8 cellular contexts compared by ENCODE assay signal in genomic region chr2:144456680-144457079, GRCh38.
DNase-seq lines count a peak whose midpoint lies in the region; ATAC-seq and TF ChIP-seq lines count a peak whose summit lies in the region.

No MANE protein-coding gene starts in this region.

- no TSS peak for BruUV-seq in MCF 10A (replicated peaks; lab: Mats Ljungman, UMichigan)

- no peak overlapping the region for H3K23ac ChIP-seq in trophoblast cell (ENCODE audit: low read length)

- intact Hi-C loops in MCF 10A (cut with micrococcal nuclease) = loop anchor here (1.0 kb wide), 1 partner anchor 124 kb away; a partner anchor contains a TSS
- intact Hi-C loops in breast epithelium (cut with DNase I; ENCODE audit: low total_unique reads) = no loop called here

- no peak overlapping the region for H3K4me3 ChIP-seq in breast epithelium
- H3K4me3 ChIP-seq in trophoblast cell (ENCODE audit: low read depth, low read length) = no peak overlapping the region

- peak overlapping the region; percentile 54 for H2AK5ac ChIP-seq in trophoblast cell (ENCODE audit: low read length)

- H3K9me3 ChIP-seq in breast epithelium (no peaks in the 10 kb centered on the region), trophoblast cell (ENCODE audit: insufficient read depth, low read depth, low read length) (no peaks in the 10 kb centered on the region)

- no CpG with 5 or more reads among the region's 3 CpGs for WGBS in trophoblast cell (ENCODE audit: extremely low coverage, insufficient coverage, insufficient read length)

- peak overlapping the region; percentile 66 for H2BK120ac ChIP-seq in trophoblast cell (ENCODE audit: insufficient read depth, low read length, poor library complexity)

- H3K79me2 ChIP-seq in trophoblast cell (ENCODE audit: control insufficient read depth, insufficient read depth, low read length, poor library complexity) = no peaks in the 10 kb centered on the region

- H4K91ac ChIP-seq in trophoblast cell (ENCODE audit: low read depth, low read length) = peak overlapping the region; percentile 24

- no peaks in the 10 kb centered on the region for H3K27me3 Mint-ChIP-seq in MCF 10A (ENCODE audit: insufficient read depth, unreplicated experiment)
- H3K27me3 Mint-ChIP-seq in activated CD4-positive, alpha-beta T cell treated with anti-CD3 and anti-CD28 coated beads, Interleukin-2, amount 10 ng/mL, durations not matched to agents 7 days and 5 days = peaks cover 23% of the 10 kb centered on the region

- CTCF ChIA-PET in MCF 10A (lab: Yijun Ruan, JAX) = interaction anchor here (0.6 to 0.7 kb wide), 2 partner anchors 17 to 155 kb away, joined by 3 read pairs; no protein-coding TSS in a partner anchor
- CTCF ChIA-PET in activated CD4-positive, alpha-beta T cell treated with anti-CD3 and anti-CD28 coated beads, Interleukin-2, amount 10 ng/mL, durations not matched to agents 7 days and 5 days (lab: Charles Lee) = interaction anchor here (0.6 kb wide), 1 partner anchor 1299 kb away, joined by 3 read pairs; no protein-coding TSS in a partner anchor

- H3K27me3 ChIP-seq in breast epithelium (no peaks in the 10 kb centered on the region), trophoblast cell (ENCODE audit: insufficient read depth, low read length) (no peaks in the 10 kb centered on the region)

- no peak overlapping the region for H3K27ac Mint-ChIP-seq in MCF 10A (ENCODE audit: low read depth, unreplicated experiment)
- no peak overlapping the region for H3K27ac Mint-ChIP-seq in activated CD4-positive, alpha-beta T cell treated with anti-CD3 and anti-CD28 coated beads, Interleukin-2, amount 10 ng/mL, durations not matched to agents 7 days and 5 days

- no peak overlapping the region for H2BK5ac ChIP-seq in trophoblast cell (ENCODE audit: low read depth, low read length, poor library complexity)

- peaks cover 7% of the 10 kb centered on the region for H3K36me3 Mint-ChIP-seq in MCF 10A (ENCODE audit: insufficient read depth, unreplicated experiment)
- no peaks in the 10 kb centered on the region for H3K36me3 Mint-ChIP-seq in activated CD4-positive, alpha-beta T cell treated with anti-CD3 and anti-CD28 coated beads, Interleukin-2, amount 10 ng/mL, durations not matched to agents 7 days and 5 days (ENCODE audit: low read depth)

- H2AFZ ChIP-seq in trophoblast cell (ENCODE audit: insufficient read depth, low read length, poor library complexity) = peak overlapping the region; percentile 71

- H3K4me2 ChIP-seq in trophoblast cell (ENCODE audit: low read length) = no peak overlapping the region

- peak overlapping the region; percentile 24 for H3K14ac ChIP-seq in trophoblast cell (ENCODE audit: low read length)

- POLR2A ChIA-PET in MCF 10A (lab: Yijun Ruan, JAX) = interaction anchor here (0.6 to 1.0 kb wide), 2 partner anchors 12 to 222 kb away, joined by 3 read pairs; no protein-coding TSS in a partner anchor
- POLR2A ChIA-PET in activated CD4-positive, alpha-beta T cell treated with anti-CD3 and anti-CD28 coated beads, Interleukin-2, amount 10 ng/mL, durations not matched to agents 7 days and 5 days (lab: Charles Lee) = no interaction called here

- H4K12ac ChIP-seq in trophoblast cell (ENCODE audit: low read depth, low read length) = no peak overlapping the region

- H3K18ac ChIP-seq in trophoblast cell (ENCODE audit: low read length) = no peak overlapping the region

- TF ChIP-seq CTCF in MCF 10A (IDR thresholded peaks at IDR 0.05; ENCODE audit: unreplicated experiment) = no peak
- no peak for TF ChIP-seq CTCF in breast epithelium (IDR thresholded peaks at IDR 0.05)

- H2BK12ac ChIP-seq in trophoblast cell (ENCODE audit: low read length) = peak overlapping the region; percentile 84

- H3K4me3 Mint-ChIP-seq in MCF 10A (ENCODE audit: unreplicated experiment) = no peak overlapping the region
- H3K4me3 Mint-ChIP-seq in activated CD4-positive, alpha-beta T cell treated with anti-CD3 and anti-CD28 coated beads, Interleukin-2, amount 10 ng/mL, durations not matched to agents 7 days and 5 days = no peak overlapping the region

- no peaks in the 10 kb centered on the region for H3K9me3 Mint-ChIP-seq in MCF 10A (ENCODE audit: unreplicated experiment)
- H3K9me3 Mint-ChIP-seq in activated CD4-positive, alpha-beta T cell treated with anti-CD3 and anti-CD28 coated beads, Interleukin-2, amount 10 ng/mL, durations not matched to agents 7 days and 5 days = no peaks in the 10 kb centered on the region

- H3K9ac ChIP-seq in trophoblast cell (ENCODE audit: low read length) = no peak overlapping the region

- no peaks in the 10 kb centered on the region for H3K36me3 ChIP-seq in breast epithelium
- H3K36me3 ChIP-seq in trophoblast cell (ENCODE audit: control insufficient read depth in 1 of 2, insufficient read depth in 2 of 2, low read length in 2 of 2) = no peaks in the 10 kb centered on the region

- peaks cover 9% of the 10 kb centered on the region for H3K79me1 ChIP-seq in trophoblast cell (ENCODE audit: low read length)

- no peak overlapping the region for H3K4ac ChIP-seq in trophoblast cell (ENCODE audit: low read depth, low read length)

- H3K27ac ChIP-seq in breast epithelium = no peak overlapping the region
- no peak overlapping the region for H3K27ac ChIP-seq in trophoblast cell (ENCODE audit: low read depth, low read length)

- H3K4me1 Mint-ChIP-seq in MCF 10A (ENCODE audit: insufficient read depth, unreplicated experiment) = peaks cover 25% of the 10 kb centered on the region
- peaks cover 19% of the 10 kb centered on the region for H3K4me1 Mint-ChIP-seq in activated CD4-positive, alpha-beta T cell treated with anti-CD3 and anti-CD28 coated beads, Interleukin-2, amount 10 ng/mL, durations not matched to agents 7 days and 5 days

- H3K4me1 ChIP-seq in breast epithelium (no peaks in the 10 kb centered on the region), trophoblast cell (ENCODE audit: control insufficient read depth in 1 of 2, insufficient read depth in 2 of 2, low read length in 2 of 2) (peaks cover 3 to 14% of the 10 kb centered on the region in 2 experiments)

- peak overlapping the region; percentile 54 for H4K8ac ChIP-seq in trophoblast cell (ENCODE audit: low read depth, low read length)

- DNase-seq in MCF 10A (ENCODE audit: unreplicated experiment) (peak; percentile 81), breast epithelium (ENCODE audit: low spot score in 2 of 2) (no peak), NCI-H526 treated with DMSO at 0.1 percent for 48 hours (lab: John Stamatoyannopoulos, UW) (peak; percentile 25), trophoblast cell (peak; percentile 23 to 52), COLO829 (ENCODE audit: low spot score) (no peak)
- no peak for DNase-seq in activated CD4-positive, alpha-beta T cell treated with anti-CD3 and anti-CD28 coated beads, Interleukin-2, amount 10 ng/mL, durations not matched to agents 7 days and 5 days

- TF ChIP-seq POLR2A in breast epithelium (IDR thresholded peaks at IDR 0.05) = no peak

- ATAC-seq in esophagus mucosa (peak; percentile 94), HG02588 (IDR thresholded peaks at IDR 0.05; ENCODE audit: unreplicated experiment) (no peak)

Comparison
In these comparisons a context has a peak if more than half of its experiments do, and no peak if none do; other contexts are left out.
1. DNase-seq: peak in MCF 10A (single experiment), NCI-H526 treated with DMSO at 0.1 percent for 48 hours (single experiment) and trophoblast cell (2 of 2); none in breast epithelium (0 of 2), COLO829 (single experiment) and activated CD4-positive, alpha-beta T cell treated with anti-CD3 and anti-CD28 coated beads, Interleukin-2, amount 10 ng/mL, durations not matched to agents 7 days and 5 days (single experiment).